Comparison of ENCODE assay signal across 29 cellular contexts in the genomic region with DNA sequence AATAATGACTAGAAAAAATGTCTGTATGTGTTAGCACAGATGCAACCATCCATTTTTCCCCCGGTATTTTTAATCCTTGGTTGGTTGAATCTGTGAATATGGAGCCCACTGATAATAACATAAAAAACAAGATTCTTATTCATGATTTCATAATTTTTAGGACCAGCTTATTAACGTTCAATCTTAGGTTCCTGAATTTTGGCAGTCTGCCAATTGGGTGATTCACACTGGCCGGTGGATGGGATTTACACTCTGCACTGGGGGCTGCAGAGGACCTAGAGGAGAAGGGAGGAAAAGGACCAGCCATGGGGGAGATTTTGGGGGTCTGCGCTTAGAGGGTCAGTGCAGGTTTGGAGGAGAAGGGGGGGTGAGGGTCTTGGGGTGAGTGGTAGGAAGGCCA.
DNase-seq lines count a peak whose midpoint lies in the region; ATAC-seq and TF ChIP-seq lines count a peak whose summit lies in the region.
"Had no signal": no experiment of that assay in that cellular context is flagged by ENCODE, and none has a peak within 500 bp of the region (broad histone marks: within the 10 kb centered on the region; RNA-seq: fewer than 3 reads in every experiment).

No MANE protein-coding gene starts in this region.

- H3F3A ChIP-seq in PC-3 (ENCODE audit: low read length, unreplicated experiment), result no peaks in the 10 kb centered on the region

- no peak for ATAC-seq in PC-3
- no peak for ATAC-seq in HG03457 (IDR thresholded peaks at IDR 0.05; ENCODE audit: unreplicated experiment)
- ATAC-seq in GM18502 (IDR thresholded peaks at IDR 0.05; ENCODE audit: poor library complexity, unreplicated experiment), result no peak
- ATAC-seq: activated CD4-positive, CD25-positive, alpha-beta regulatory T cell treated with anti-CD3 and anti-CD28 coated beads, Interleukin-2, amount 50 U/mL, for 24 hours; activated T-cell treated with anti-CD3 and anti-CD28 coated beads, Interleukin-2, amount 50 U/mL, for 72 hours; GM12878; left lung; Right ventricle myocardium inferior had no signal

- peak; percentile 26 for DNase-seq in NCI-H345 (lab: John Stamatoyannopoulos, UW)
- no peak for DNase-seq in NCI-H345 treated with DMSO at 0.1 percent for 48 hours (lab: John Stamatoyannopoulos, UW; ENCODE audit: unreplicated experiment)
- DNase-seq in PC-3, result peak; percentile 26
- peak; percentile 16 for DNase-seq in iris pigment epithelial cell (ENCODE audit: low read depth)
- no peak for DNase-seq in NCI-H187 (lab: John Stamatoyannopoulos, UW)
- DNase-seq: activated CD4-positive, alpha-beta memory T cell treated with anti-CD3 and anti-CD28 coated beads for 36 hours; activated T-cell treated with anti-CD3 and anti-CD28 coated beads, Interleukin-2, amount 50 U/mL, for 72 hours; CD4-positive, CD25-positive, alpha-beta regulatory T cell; EL; endodermal cell; head of caudate nucleus; islet precursor cell; left lung; mesenchymal stem cell; NCI-H1092; NCI-H2029; NCI-H446; nephron progenitor cell; OCI-M1; stimulated activated naive CD4-positive, alpha-beta T cell; upper lobe of left lung had no signal

- CTCF ChIA-PET in HEK293 (lab: Yijun Ruan, JAX) (no interaction called here), PC-3 (lab: Charles Lee) (no interaction called here)

- H3K4me1 ChIP-seq in HEK293 (ENCODE audit: control insufficient read depth, insufficient read depth, low read length) (no peaks in the 10 kb centered on the region), PC-3 (ENCODE audit: insufficient read depth, low read length) (no peaks in the 10 kb centered on the region)
- H3K4me1 ChIP-seq: ascending aorta, left lung, upper lobe of left lung had no signal

- TF ChIP-seq CTCF in HEK293 (tag by site-specific recombination; IDR thresholded peaks at IDR 0.05) (no peak), PC-3 (conservative IDR thresholded peaks at IDR 0.05; ENCODE audit: low read depth, low read length) (no peak)

- H3K9ac ChIP-seq in PC-3 (ENCODE audit: low read length), result no peak overlapping the region

- POLR2A ChIA-PET in HEK293 (lab: Yijun Ruan, JAX), result no interaction called here
- POLR2A ChIA-PET in PC-3 (lab: Charles Lee; ENCODE audit: unreplicated experiment), result no interaction called here

- no peaks in the 10 kb centered on the region for H3K9me3 ChIP-seq in HEK293 (ENCODE audit: control insufficient read depth, insufficient read depth, low read depth, low read length)
- no peaks in the 10 kb centered on the region for H3K9me3 ChIP-seq in PC-3 (ENCODE audit: low read length)
- H3K9me3 ChIP-seq: ascending aorta, upper lobe of left lung had no signal

- H2AFZ ChIP-seq in PC-3 (ENCODE audit: low read length), result no peak overlapping the region

- no peak overlapping the region for H3K4me2 ChIP-seq in PC-3 (ENCODE audit: low read length)

- BruUV-seq in PC-3 (replicated peaks; lab: Mats Ljungman, UMichigan), result no TSS peak

- intact Hi-C loops in PC-3 (cut with micrococcal nuclease), result no loop called here

- H3K36me3 ChIP-seq in HEK293 (ENCODE audit: control insufficient read depth in 2 of 2, insufficient read depth in 1 of 2, low read length in 2 of 2), result no peaks in the 10 kb centered on the region
- no peaks in the 10 kb centered on the region for H3K36me3 ChIP-seq in PC-3 (ENCODE audit: low read depth, low read length)
- H3K36me3 ChIP-seq: ascending aorta, left lung, upper lobe of left lung had no signal

- H3K4me3 ChIP-seq in HEK293 (ENCODE audit: low read depth, low read length) (no peak overlapping the region), PC-3 (ENCODE audit: low read length) (no peak overlapping the region)
- H3K4me3 ChIP-seq: ascending aorta, GM12878, left lung, skin epidermis, upper lobe of left lung had no signal

- H3K9me2 ChIP-seq in PC-3 (replicated peaks; ENCODE audit: low read length), result no peaks in the 10 kb centered on the region

- peaks cover 55% of the 10 kb centered on the region for H3K27me3 ChIP-seq in PC-3 (ENCODE audit: low read length)
- H3K27me3 ChIP-seq: ascending aorta, left lung, upper lobe of left lung had no signal

- H3K27ac ChIP-seq in HEK293 (ENCODE audit: extremely low read depth, low read depth, low read length), result no peak overlapping the region
- H3K27ac ChIP-seq in PC-3 (ENCODE audit: low read length), result no peak overlapping the region
- H3K27ac ChIP-seq: ascending aorta, left lung, skin epidermis, upper lobe of left lung had no signal

- no peaks in the 10 kb centered on the region for H4K20me1 ChIP-seq in PC-3 (ENCODE audit: low read length)

- no peaks in the 10 kb centered on the region for H3K79me2 ChIP-seq in PC-3 (ENCODE audit: low read length)

TF ChIP-seq in HEK293, 187 proteins besides CTCF, POLR2A, EP300 and RAD21:
- TF ChIP-seq ZNF266 (tag by site-specific recombination; IDR thresholded peaks at IDR 0.05; ENCODE audit: low read depth), result no peak
- no peak for TF ChIP-seq SP7 (tag by site-specific recombination; IDR thresholded peaks at IDR 0.05)
- TF ChIP-seq ZFP3 (tag by site-specific recombination; IDR thresholded peaks at IDR 0.05; ENCODE audit: low read depth), result no peak
- no peak for TF ChIP-seq BCL11B (tag by site-specific recombination; IDR thresholded peaks at IDR 0.05; ENCODE audit: low read depth)
- TF ChIP-seq, protein P1, sequence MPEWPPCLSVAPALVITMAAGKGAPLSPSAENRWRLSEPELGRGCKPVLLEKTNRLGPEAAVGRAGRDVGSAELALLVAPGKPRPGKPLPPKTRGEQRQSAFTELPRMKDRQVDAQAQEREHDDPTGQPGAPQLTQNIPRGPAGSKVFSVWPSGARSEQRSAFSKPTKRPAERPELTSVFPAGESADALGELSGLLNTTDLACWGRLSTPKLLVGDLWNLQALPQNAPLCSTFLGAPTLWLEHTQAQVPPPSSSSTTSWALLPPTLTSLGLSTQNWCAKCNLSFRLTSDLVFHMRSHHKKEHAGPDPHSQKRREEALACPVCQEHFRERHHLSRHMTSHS (tag by site-specific recombination; IDR thresholded peaks at IDR 0.05), result no peak
- TF ChIP-seq PATZ1 (tag by site-specific recombination; IDR thresholded peaks at IDR 0.05), result no peak
- TF ChIP-seq GLI2 (tag by site-specific recombination; IDR thresholded peaks at IDR 0.05; ENCODE audit: borderline replicate concordance, low read depth), result no peak
- TF ChIP-seq, protein P2, sequence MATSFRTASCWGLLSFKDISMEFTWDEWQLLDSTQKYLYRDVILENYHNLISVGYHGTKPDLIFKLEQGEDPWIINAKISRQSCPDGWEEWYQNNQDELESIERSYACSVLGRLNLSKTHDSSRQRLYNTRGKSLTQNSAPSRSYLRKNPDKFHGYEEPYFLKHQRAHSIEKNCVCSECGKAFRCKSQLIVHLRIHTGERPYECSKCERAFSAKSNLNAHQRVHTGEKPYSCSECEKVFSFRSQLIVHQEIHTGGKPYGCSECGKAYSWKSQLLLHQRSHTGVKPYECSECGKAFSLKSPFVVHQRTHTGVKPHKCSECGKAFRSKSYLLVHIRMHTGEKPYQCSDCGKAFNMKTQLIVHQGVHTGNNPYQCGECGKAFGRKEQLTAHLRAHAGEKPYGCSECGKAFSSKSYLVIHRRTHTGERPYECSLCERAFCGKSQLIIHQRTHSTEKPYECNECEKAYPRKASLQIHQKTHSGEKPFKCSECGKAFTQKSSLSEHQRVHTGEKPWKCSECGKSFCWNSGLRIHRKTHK (tag by site-specific recombination; IDR thresholded peaks at IDR 0.05), result no peak
- TF ChIP-seq ZNF23 (tag by site-specific recombination; IDR thresholded peaks at IDR 0.05; ENCODE audit: borderline replicate concordance), result no peak
- TF ChIP-seq ZNF174 (tag by site-specific recombination; IDR thresholded peaks at IDR 0.05), result no peak
- TF ChIP-seq ZNF660 (tag by site-specific recombination; IDR thresholded peaks at IDR 0.05), result peak; percentile 81; the same call in 1 of the 2 replicates
- no peak for TF ChIP-seq ZNF510 (tag by site-specific recombination; IDR thresholded peaks at IDR 0.05; ENCODE audit: insufficient replicate concordance)
- TF ChIP-seq ZNF132 (tag by site-specific recombination; IDR thresholded peaks at IDR 0.05; ENCODE audit: borderline replicate concordance), result no peak
- TF ChIP-seq ZNF19 (tag by site-specific recombination; IDR thresholded peaks at IDR 0.05; ENCODE audit: low read depth), result no peak
- no peak for TF ChIP-seq ZNF776 (tag by site-specific recombination; IDR thresholded peaks at IDR 0.05; ENCODE audit: borderline replicate concordance)
- 0 out of 2 replicates have a peak, but pooled peaks have one; percentile 15 for TF ChIP-seq ZNF777 (tag by site-specific recombination; IDR thresholded peaks at IDR 0.05; ENCODE audit: borderline replicate concordance)
- TF ChIP-seq ELK4 (IDR thresholded peaks at IDR 0.05; ENCODE audit: borderline replicate concordance, low read depth, low read length), result no peak

Comparison
In these comparisons a context has a peak if more than half of its experiments do, and no peak if none do; other contexts are left out.
1. DNase-seq: peak in NCI-H345 (single experiment), PC-3 (single experiment) and iris pigment epithelial cell (single experiment); none in NCI-H345 treated with DMSO at 0.1 percent for 48 hours (single experiment) and NCI-H187 (0 of 2).